ENCODE assay signal across 16 cellular contexts in genomic region chr1:207352560-207352959, GRCh38.
"Had no signal": no experiment of that assay in that cellular context is flagged by ENCODE, and none has a peak within 500 bp of the region (broad histone marks: within the 10 kb centered on the region; RNA-seq: fewer than 3 reads in every experiment).

No MANE protein-coding gene starts in this region.

- FAIRE-seq: colon had no signal

- H3K27me3 ChIP-seq: gastroesophageal sphincter, heart right ventricle, right atrium auricular region, suprapubic skin, transverse colon, uterus had no signal

- DNase-seq: erythroblast; heart right ventricle; left ventricle myocardium inferior; nephron progenitor cell; occipital lobe; stimulated activated CD4-positive, alpha-beta T cell treated with anti-CD3 and anti-CD28 coated beads, Interleukin-2, amount 100 ng/mL, for 48 hours; stimulated activated naive CD8-positive, alpha-beta T cell treated with anti-CD3 and anti-CD28 coated beads, Interleukin-15, amount 100 ng/mL, for 72 hours; T-helper 1 cell; T1000; transverse colon; uterus had no signal

- H3K27ac ChIP-seq: gastroesophageal sphincter, heart right ventricle, left ventricle myocardium inferior, right atrium auricular region, suprapubic skin, transverse colon, uterus had no signal

- H3K4me1 ChIP-seq: gastroesophageal sphincter, right atrium auricular region, suprapubic skin, transverse colon, uterus had no signal

- H3K4me3 ChIP-seq: gastroesophageal sphincter, heart right ventricle, left ventricle myocardium inferior, right atrium auricular region, suprapubic skin, transverse colon, uterus had no signal

- ATAC-seq: activated CD4-positive, CD25-positive, alpha-beta regulatory T cell treated with anti-CD3 and anti-CD28 coated beads, Interleukin-2, amount 50 U/mL, for 24 hours; gastroesophageal sphincter; heart right ventricle; stimulated activated naive CD8-positive, alpha-beta T cell treated with anti-CD3 and anti-CD28 coated beads, Interleukin-15, amount 100 ng/mL, for 72 hours had no signal
